ENCODE assay signal across 39 cellular contexts in genomic region chr1:224109981-224110380, GRCh38.
"Had no signal": no experiment of that assay in that cellular context is flagged by ENCODE, and none has a peak within 500 bp of the region (broad histone marks: within the 10 kb centered on the region; RNA-seq: fewer than 3 reads in every experiment).

No MANE protein-coding gene starts in this region.

- DNase-seq: activated effector memory CD4-positive, alpha-beta T cell treated with anti-CD3 and anti-CD28 coated beads, Interleukin-2, amount 50 U/mL, for 16 hours; activated effector memory CD4-positive, alpha-beta T cell treated with Interleukin-2 at 50 U/mL for 16 hours; activated gamma-delta T cell; activated gamma-delta T cell treated with Interleukin-2 at 50 U/mL for 16 hours; activated naive CD4-positive, alpha-beta T cell; activated naive CD4-positive, alpha-beta T cell treated with anti-CD3 and anti-CD28 coated beads for 36 hours; activated naive CD4-positive, alpha-beta T cell treated with anti-CD3 and anti-CD28 coated beads, Interleukin-2, amount 10 ng/mL, durations not matched to agents 7 days and 5 days; activated naive CD4-positive, alpha-beta T cell treated with anti-CD3 and anti-CD28 coated beads, Interleukin-2, amount 50 U/mL, for 16 hours; activated naive CD4-positive, alpha-beta T cell treated with Interleukin-2 at 50 U/mL for 16 hours; activated naive CD8-positive, alpha-beta T cell treated with anti-CD3 and anti-CD28 coated beads for 36 hours; activated naive CD8-positive, alpha-beta T cell treated with anti-CD3 and anti-CD28 coated beads, Interleukin-2, amount 10 ng/mL, durations not matched to agents 7 days and 5 days; activated naive CD8-positive, alpha-beta T cell treated with anti-CD3 and anti-CD28 coated beads, Interleukin-2, amount 50 U/mL, for 24 hours; activated T-cell treated with anti-CD3 and anti-CD28 coated beads, Interleukin-2, amount 50 U/mL, for 24 hours; activated T-cell treated with anti-CD3 and anti-CD28 coated beads, Interleukin-2, amount 50 U/mL, for 4 hours; activated T-cell treated with anti-CD3 and anti-CD28 coated beads, Interleukin-2, amount 50 U/mL, for 48 hours; activated T-cell treated with anti-CD3 and anti-CD28 coated beads, Interleukin-2, amount 50 U/mL, for 72 hours; adrenal gland; amniotic stem cell; amygdala; anterior cingulate cortex; aorta; body of pancreas; brain microvascular endothelial cell; caudate nucleus; central memory CD4-positive, alpha-beta T cell; cerebellar nuclear complex had no signal

- H3K36me3 ChIP-seq: adrenal gland, ascending aorta, brain microvascular endothelial cell, breast epithelium, cardiac muscle cell had no signal

- H3K27ac Mint-ChIP-seq: activated naive CD4-positive, alpha-beta T cell treated with anti-CD3 and anti-CD28 coated beads for 36 hours; activated naive CD4-positive, alpha-beta T cell treated with anti-CD3 and anti-CD28 coated beads, Interleukin-2, amount 10 ng/mL, durations not matched to agents 7 days and 5 days; activated naive CD4-positive, alpha-beta T cell treated with anti-CD3 and anti-CD28 coated beads, Interleukin-2, amount 50 U/mL, for 24 hours; activated naive CD4-positive, alpha-beta T cell treated with anti-CD3 and anti-CD28 coated beads, Interleukin-2, amount 50 U/mL, for 72 hours; activated naive CD8-positive, alpha-beta T cell; activated naive CD8-positive, alpha-beta T cell treated with anti-CD3 and anti-CD28 coated beads for 36 hours; activated naive CD8-positive, alpha-beta T cell treated with anti-CD3 and anti-CD28 coated beads, Interleukin-2, amount 10 ng/mL, durations not matched to agents 7 days and 5 days; activated naive CD8-positive, alpha-beta T cell treated with anti-CD3 and anti-CD28 coated beads, Interleukin-2, amount 50 U/mL, for 24 hours; activated T-cell treated with anti-CD3 and anti-CD28 coated beads, Interleukin-2, amount 50 U/mL, for 24 hours; activated T-cell treated with anti-CD3 and anti-CD28 coated beads, Interleukin-2, amount 50 U/mL, for 72 hours; activated T-helper 1 cell treated with anti-CD3 and anti-CD28 coated beads, Interleukin-12 subunit alpha, Interleukin-12 subunit beta, Interleukin-2, Interleukin-4 antibody, amounts not matched to agents 30 ng/mL and 10 ng/mL and 1 ng/mL, durations not matched to agents 14 hours and 24 hours and 36 hours; activated T-helper 17 cell treated with anti-CD3 and anti-CD28 coated beads, Interleukin-2, amount 50 U/mL, for 72 hours; activated T-helper 2 cell treated with anti-CD3 and anti-CD28 coated beads, Interferon-gamma antibody, Interleukin-2, Interleukin-4, amounts not matched to agents 10 μg/mL and 5 μg/mL and 100 μg/mL, durations not matched to agents 14 hours and 24 hours and 36 hours; brain had no signal

- ATAC-seq: activated naive CD4-positive, alpha-beta T cell treated with anti-CD3 and anti-CD28 coated beads, Interleukin-2, amount 50 U/mL, for 72 hours; activated naive CD8-positive, alpha-beta T cell treated with anti-CD3 and anti-CD28 coated beads, Interleukin-2, amount 50 U/mL, for 24 hours; activated T-cell treated with anti-CD3 and anti-CD28 coated beads, Interleukin-2, amount 50 U/mL, for 4 hours; activated T-cell treated with anti-CD3 and anti-CD28 coated beads, Interleukin-2, amount 50 U/mL, for 72 hours; activated T-helper 17 cell treated with anti-CD3 and anti-CD28 coated beads, Interleukin-2, amount 50 U/mL, for 72 hours; body of pancreas had no signal

- H3K4me1 ChIP-seq: ascending aorta, breast epithelium had no signal

- H3K4me3 Mint-ChIP-seq: activated naive CD4-positive, alpha-beta T cell treated with anti-CD3 and anti-CD28 coated beads for 36 hours; activated naive CD4-positive, alpha-beta T cell treated with anti-CD3 and anti-CD28 coated beads, Interleukin-2, amount 10 ng/mL, durations not matched to agents 7 days and 5 days; activated naive CD4-positive, alpha-beta T cell treated with anti-CD3 and anti-CD28 coated beads, Interleukin-2, amount 50 U/mL, for 24 hours; activated naive CD8-positive, alpha-beta T cell; activated naive CD8-positive, alpha-beta T cell treated with anti-CD3 and anti-CD28 coated beads for 36 hours; activated naive CD8-positive, alpha-beta T cell treated with anti-CD3 and anti-CD28 coated beads, Interleukin-2, amount 10 ng/mL, durations not matched to agents 7 days and 5 days; activated naive CD8-positive, alpha-beta T cell treated with anti-CD3 and anti-CD28 coated beads, Interleukin-2, amount 50 U/mL, for 24 hours; activated T-cell treated with anti-CD3 and anti-CD28 coated beads, Interleukin-2, amount 50 U/mL, for 24 hours; activated T-cell treated with anti-CD3 and anti-CD28 coated beads, Interleukin-2, amount 50 U/mL, for 4 hours; activated T-cell treated with anti-CD3 and anti-CD28 coated beads, Interleukin-2, amount 50 U/mL, for 72 hours; activated T-helper 1 cell treated with anti-CD3 and anti-CD28 coated beads, Interleukin-12 subunit alpha, Interleukin-12 subunit beta, Interleukin-2, Interleukin-4 antibody, amounts not matched to agents 30 ng/mL and 10 ng/mL and 1 ng/mL, durations not matched to agents 14 hours and 24 hours and 36 hours; activated T-helper 17 cell treated with anti-CD3 and anti-CD28 coated beads, Interleukin-2, amount 50 U/mL, for 72 hours; central memory CD8-positive, alpha-beta T cell had no signal

- H3K27ac ChIP-seq: adrenal gland, ascending aorta, body of pancreas, brain microvascular endothelial cell, breast epithelium, cardiac muscle cell had no signal

- H3K9me3 ChIP-seq: adrenal gland, ascending aorta, body of pancreas, breast epithelium had no signal

- H3K36me3 Mint-ChIP-seq: activated naive CD4-positive, alpha-beta T cell treated with anti-CD3 and anti-CD28 coated beads, Interleukin-2, amount 10 ng/mL, durations not matched to agents 7 days and 5 days; activated naive CD4-positive, alpha-beta T cell treated with anti-CD3 and anti-CD28 coated beads, Interleukin-2, amount 50 U/mL, for 24 hours; activated naive CD8-positive, alpha-beta T cell; activated naive CD8-positive, alpha-beta T cell treated with anti-CD3 and anti-CD28 coated beads for 36 hours; activated naive CD8-positive, alpha-beta T cell treated with anti-CD3 and anti-CD28 coated beads, Interleukin-2, amount 10 ng/mL, durations not matched to agents 7 days and 5 days; brain had no signal

- H3K27me3 ChIP-seq: adrenal gland, ascending aorta, body of pancreas, brain microvascular endothelial cell, breast epithelium had no signal

- H3K9me3 Mint-ChIP-seq: activated naive CD4-positive, alpha-beta T cell treated with anti-CD3 and anti-CD28 coated beads for 36 hours; activated naive CD4-positive, alpha-beta T cell treated with anti-CD3 and anti-CD28 coated beads, Interleukin-2, amount 50 U/mL, for 24 hours; activated naive CD8-positive, alpha-beta T cell treated with anti-CD3 and anti-CD28 coated beads for 36 hours; activated naive CD8-positive, alpha-beta T cell treated with anti-CD3 and anti-CD28 coated beads, Interleukin-2, amount 10 ng/mL, durations not matched to agents 7 days and 5 days; activated naive CD8-positive, alpha-beta T cell treated with anti-CD3 and anti-CD28 coated beads, Interleukin-2, amount 50 U/mL, for 24 hours; activated T-cell treated with anti-CD3 and anti-CD28 coated beads, Interleukin-2, amount 50 U/mL, for 24 hours; activated T-cell treated with anti-CD3 and anti-CD28 coated beads, Interleukin-2, amount 50 U/mL, for 4 hours; activated T-helper 1 cell treated with anti-CD3 and anti-CD28 coated beads, Interleukin-12 subunit alpha, Interleukin-12 subunit beta, Interleukin-2, Interleukin-4 antibody, amounts not matched to agents 30 ng/mL and 10 ng/mL and 1 ng/mL, durations not matched to agents 14 hours and 24 hours and 36 hours; activated T-helper 17 cell treated with anti-CD3 and anti-CD28 coated beads, Interleukin-2, amount 50 U/mL, for 72 hours; activated T-helper 2 cell treated with anti-CD3 and anti-CD28 coated beads, Interferon-gamma antibody, Interleukin-2, Interleukin-4, amounts not matched to agents 10 μg/mL and 5 μg/mL and 100 μg/mL, durations not matched to agents 14 hours and 24 hours and 36 hours; brain; central memory CD8-positive, alpha-beta T cell had no signal

- H3K4me3 ChIP-seq: adrenal gland, ascending aorta, body of pancreas, breast epithelium, cardiac muscle cell had no signal

- FAIRE-seq: astrocyte, bronchial epithelial cell had no signal
